In the genomic region with DNA sequence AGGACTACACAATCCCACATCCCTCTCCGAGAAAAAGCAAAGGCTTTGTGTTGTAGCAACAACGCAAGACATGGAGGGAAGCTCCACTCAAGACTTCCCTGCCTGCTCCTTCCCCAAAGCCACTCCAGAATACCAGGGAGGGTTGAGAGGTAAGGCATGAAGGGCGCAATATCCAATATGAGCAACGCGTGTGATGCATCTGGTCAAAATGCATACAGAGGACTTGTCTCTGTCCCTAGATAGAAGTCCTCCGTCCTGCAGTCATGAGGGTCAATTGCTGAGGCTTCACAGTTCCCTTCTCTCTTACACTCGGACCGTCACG, we compare ENCODE assay signal across 8 cellular contexts. TPM values are rescaled to one million over a fixed set of nuclear protein-coding genes. Genes with fewer than 3 reads are reported as not detected.
DNase-seq lines count a peak whose midpoint lies in the region; ATAC-seq and TF ChIP-seq lines count a peak whose summit lies in the region.

No MANE protein-coding gene starts in this region.

- H3K4me1 Mint-ChIP-seq in CD8-positive, alpha-beta memory T cell, result peaks cover 64 to 86% (median 73%) of the 10 kb centered on the region in 3 donors
- peaks cover 52% of the 10 kb centered on the region for H3K4me1 Mint-ChIP-seq in activated CD4-positive, alpha-beta memory T cell treated with anti-CD3 and anti-CD28 coated beads, Interleukin-2, amount 10 ng/mL, durations not matched to agents 7 days and 5 days

- H3K27ac Mint-ChIP-seq in CD8-positive, alpha-beta memory T cell, result peak overlapping the region; percentile 90 to 99 (median 98)
- peak overlapping the region; percentile 95 for H3K27ac Mint-ChIP-seq in activated CD4-positive, alpha-beta memory T cell treated with anti-CD3 and anti-CD28 coated beads, Interleukin-2, amount 10 ng/mL, durations not matched to agents 7 days and 5 days

- no peaks in the 10 kb centered on the region for H3K27me3 ChIP-seq in CD8-positive, alpha-beta memory T cell (ENCODE audit: insufficient read depth, low read length, poor library complexity, severe bottlenecking)
- H3K27me3 ChIP-seq in right cardiac atrium (ENCODE audit: control insufficient read depth, insufficient read depth), result no peaks in the 10 kb centered on the region
- no peaks in the 10 kb centered on the region for H3K27me3 ChIP-seq in smooth muscle cell (ENCODE audit: low read depth)

- H3K4me2 ChIP-seq in smooth muscle cell, result peak overlapping the region; percentile 90

- POLR2A ChIA-PET in CD8-positive, alpha-beta memory T cell (lab: Charles Lee), result interaction anchor here (2.0 kb wide), 1 partner anchor 625 kb away, joined by 36 read pairs; a partner anchor contains a TSS
- POLR2A ChIA-PET in activated CD4-positive, alpha-beta memory T cell treated with anti-CD3 and anti-CD28 coated beads, Interleukin-2, amount 10 ng/mL, durations not matched to agents 7 days and 5 days (lab: Charles Lee), result interaction anchor here (1.0 to 2.0 kb wide), 3 partner anchors 10 to 508 kb away, joined by 3 to 8 read pairs (median 3); no protein-coding TSS in a partner anchor

- peak overlapping the region; percentile 63 for H3K9ac ChIP-seq in smooth muscle cell (ENCODE audit: low read depth)

- peaks cover 0 to 3% of the 10 kb centered on the region in 2 donors for H3K27me3 Mint-ChIP-seq in CD8-positive, alpha-beta memory T cell
- no peaks in the 10 kb centered on the region for H3K27me3 Mint-ChIP-seq in activated CD4-positive, alpha-beta memory T cell treated with anti-CD3 and anti-CD28 coated beads, Interleukin-2, amount 10 ng/mL, durations not matched to agents 7 days and 5 days

- no peak for DNase-seq in CD8-positive, alpha-beta memory T cell
- no peak for DNase-seq in activated CD4-positive, alpha-beta memory T cell treated with anti-CD3 and anti-CD28 coated beads, Interleukin-2, amount 10 ng/mL, durations not matched to agents 7 days and 5 days
- no peak for DNase-seq in right cardiac atrium
- DNase-seq in smooth muscle cell (lab: John Stamatoyannopoulos, UW; ENCODE audit: unreplicated experiment), result no peak
- no peak for DNase-seq in medulla oblongata (ENCODE audit: extremely low spot score)
- no peak for DNase-seq in retina
- no peak for DNase-seq in OCI-M1 (lab: John Stamatoyannopoulos, UW)

- H3K36me3 Mint-ChIP-seq in CD8-positive, alpha-beta memory T cell, result peaks cover 0 to 24% (median 0%) of the 10 kb centered on the region in 3 donors
- H3K36me3 Mint-ChIP-seq in activated CD4-positive, alpha-beta memory T cell treated with anti-CD3 and anti-CD28 coated beads, Interleukin-2, amount 10 ng/mL, durations not matched to agents 7 days and 5 days (ENCODE audit: low read depth), result peaks cover 8% of the 10 kb centered on the region

- no peaks in the 10 kb centered on the region for H3K36me3 ChIP-seq in CD8-positive, alpha-beta memory T cell (ENCODE audit: insufficient read depth, low read length)
- H3K36me3 ChIP-seq in smooth muscle cell (ENCODE audit: low read depth), result peaks cover 4% of the 10 kb centered on the region

- H3K4me1 ChIP-seq in CD8-positive, alpha-beta memory T cell (ENCODE audit: insufficient read depth, low read length), result peaks cover 31% of the 10 kb centered on the region
- peaks cover 2% of the 10 kb centered on the region for H3K4me1 ChIP-seq in right cardiac atrium (ENCODE audit: control insufficient read depth, insufficient read depth, low read length)
- H3K4me1 ChIP-seq in smooth muscle cell (ENCODE audit: low read depth), result peaks cover 26% of the 10 kb centered on the region

- H2AFZ ChIP-seq in smooth muscle cell (ENCODE audit: low read depth), result peak overlapping the region; percentile 56

- CTCF ChIA-PET in CD8-positive, alpha-beta memory T cell (lab: Charles Lee), result interaction anchor here (0.8 to 1.2 kb wide), 2 partner anchors 31 to 489 kb away, joined by 3 read pairs; no protein-coding TSS in a partner anchor
- CTCF ChIA-PET in activated CD4-positive, alpha-beta memory T cell treated with anti-CD3 and anti-CD28 coated beads, Interleukin-2, amount 10 ng/mL, durations not matched to agents 7 days and 5 days (lab: Charles Lee), result interaction anchor here (1.0 to 1.6 kb wide), 2 partner anchors 30 to 795 kb away, joined by 3 to 5 read pairs; no protein-coding TSS in a partner anchor

- H3K9me3 ChIP-seq in CD8-positive, alpha-beta memory T cell (ENCODE audit: low read length), result no peaks in the 10 kb centered on the region
- no peaks in the 10 kb centered on the region for H3K9me3 ChIP-seq in right cardiac atrium (ENCODE audit: control insufficient read depth, low read length)
- H3K9me3 ChIP-seq in smooth muscle cell (replicated peaks; ENCODE audit: low read depth), result no peaks in the 10 kb centered on the region

- peak; percentile 30 for ATAC-seq in HG02938 (IDR thresholded peaks at IDR 0.05; ENCODE audit: unreplicated experiment)
- no peak for ATAC-seq in right cardiac atrium

- no peaks in the 10 kb centered on the region for H3F3A ChIP-seq in smooth muscle cell (ENCODE audit: low read depth)

- peak overlapping the region; percentile 49 for H3K27ac ChIP-seq in CD8-positive, alpha-beta memory T cell (ENCODE audit: low read depth, low read length)
- H3K27ac ChIP-seq in right cardiac atrium (ENCODE audit: low read length) (peak overlapping the region; percentile 80), smooth muscle cell (ENCODE audit: low read depth) (peak overlapping the region; percentile 59)

- peaks cover 23% of the 10 kb centered on the region for H4K20me1 ChIP-seq in smooth muscle cell (ENCODE audit: low read depth)

- no peak for TF ChIP-seq CTCF in smooth muscle cell (IDR thresholded peaks at IDR 0.05; ENCODE audit: borderline replicate concordance, insufficient read depth, poor library complexity, severe bottlenecking)

- H3K9me3 Mint-ChIP-seq in CD8-positive, alpha-beta memory T cell, result no peaks in the 10 kb centered on the region
- no peaks in the 10 kb centered on the region for H3K9me3 Mint-ChIP-seq in activated CD4-positive, alpha-beta memory T cell treated with anti-CD3 and anti-CD28 coated beads, Interleukin-2, amount 10 ng/mL, durations not matched to agents 7 days and 5 days

- under 1% methylated on average over 9 of the region's 9 CpGs for WGBS in right cardiac atrium
- WGBS in smooth muscle cell (ENCODE audit: low lambda C conversion rate), result under 1% methylated on average over 9 of the region's 9 CpGs

- H3K79me2 ChIP-seq in smooth muscle cell (ENCODE audit: low read depth), result peaks cover 87% of the 10 kb centered on the region

- intact Hi-C loops in right cardiac atrium (cut with DNase I), result no loop called here

- peak overlapping the region; percentile 93 to 100 (median 100) for H3K4me3 Mint-ChIP-seq in CD8-positive, alpha-beta memory T cell
- H3K4me3 Mint-ChIP-seq in activated CD4-positive, alpha-beta memory T cell treated with anti-CD3 and anti-CD28 coated beads, Interleukin-2, amount 10 ng/mL, durations not matched to agents 7 days and 5 days, result peak overlapping the region; percentile 99

- peak overlapping the region; percentile 79 for H3K4me3 ChIP-seq in CD8-positive, alpha-beta memory T cell (ENCODE audit: low read length)
- H3K4me3 ChIP-seq in right cardiac atrium (ENCODE audit: low read length) (peak overlapping the region; percentile 85), smooth muscle cell (peak overlapping the region; percentile 80)

RNA-seq across cellular contexts. Expression of a gene that starts 0.5 kb away (rescaled TPM):
- total RNA-seq in CD8-positive, alpha-beta memory T cell, result 10 to 100 TPM; 34.8 to 35.4 TPM
- 39.3 TPM for polyA plus RNA-seq in CD8-positive, alpha-beta memory T cell
- total RNA-seq in activated CD4-positive, alpha-beta memory T cell treated with anti-CD3 and anti-CD28 coated beads, Interleukin-2, amount 10 ng/mL, durations not matched to agents 7 days and 5 days, result 10 to 100 TPM; 28.5 to 29.7 TPM
- total RNA-seq in right cardiac atrium (10 to 100 TPM; 36.7 to 55.2 (median 45.8) TPM), smooth muscle cell (75.3 and 84.8 TPM in 2 replicates)
- polyA plus RNA-seq in right cardiac atrium (13.9 TPM), smooth muscle cell (22.9 and 23.7 TPM in 2 replicates)

RNA-seq across cellular contexts. Expression of a gene that starts 0.9 kb away (rescaled TPM):
- total RNA-seq in CD8-positive, alpha-beta memory T cell, result 10 to 100 TPM; 15.2 to 18.3 TPM
- 16.9 TPM for polyA plus RNA-seq in CD8-positive, alpha-beta memory T cell
- total RNA-seq in activated CD4-positive, alpha-beta memory T cell treated with anti-CD3 and anti-CD28 coated beads, Interleukin-2, amount 10 ng/mL, durations not matched to agents 7 days and 5 days, result 10 to 100 TPM; 30.7 to 35.8 TPM
- total RNA-seq in right cardiac atrium (10 to 100 TPM; 29.8 to 37.0 (median 34.6) TPM), smooth muscle cell (31.2 and 89.4 TPM in 2 replicates)
- polyA plus RNA-seq in right cardiac atrium (5.6 TPM), smooth muscle cell (25.7 and 35.5 TPM in 2 replicates)
